In genomic region chr7:12686894-12687212, GRCh38 we compare ENCODE assay signal across 1 cellular context.
TF ChIP-seq lines count a peak whose summit lies in the region.

No MANE protein-coding gene starts in this region.

TF ChIP-seq in HEK293, 187 proteins besides CTCF, POLR2A, EP300 and RAD21 (continued from another document):
- TF ChIP-seq, protein P1, sequence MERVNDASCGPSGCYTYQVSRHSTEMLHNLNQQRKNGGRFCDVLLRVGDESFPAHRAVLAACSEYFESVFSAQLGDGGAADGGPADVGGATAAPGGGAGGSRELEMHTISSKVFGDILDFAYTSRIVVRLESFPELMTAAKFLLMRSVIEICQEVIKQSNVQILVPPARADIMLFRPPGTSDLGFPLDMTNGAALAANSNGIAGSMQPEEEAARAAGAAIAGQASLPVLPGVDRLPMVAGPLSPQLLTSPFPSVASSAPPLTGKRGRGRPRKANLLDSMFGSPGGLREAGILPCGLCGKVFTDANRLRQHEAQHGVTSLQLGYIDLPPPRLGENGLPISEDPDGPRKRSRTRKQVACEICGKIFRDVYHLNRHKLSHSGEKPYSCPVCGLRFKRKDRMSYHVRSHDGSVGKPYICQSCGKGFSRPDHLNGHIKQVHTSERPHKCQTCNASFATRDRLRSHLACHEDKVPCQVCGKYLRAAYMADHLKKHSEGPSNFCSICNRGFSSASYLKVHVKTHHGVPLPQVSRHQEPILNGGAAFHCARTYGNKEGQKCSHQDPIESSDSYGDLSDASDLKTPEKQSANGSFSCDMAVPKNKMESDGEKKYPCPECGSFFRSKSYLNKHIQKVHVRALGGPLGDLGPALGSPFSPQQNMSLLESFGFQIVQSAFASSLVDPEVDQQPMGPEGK (tag by site-specific recombination; IDR thresholded peaks at IDR 0.05) = 0 out of 2 replicates have a peak, but pooled peaks have one; percentile 47
- TF ChIP-seq, protein P2, sequence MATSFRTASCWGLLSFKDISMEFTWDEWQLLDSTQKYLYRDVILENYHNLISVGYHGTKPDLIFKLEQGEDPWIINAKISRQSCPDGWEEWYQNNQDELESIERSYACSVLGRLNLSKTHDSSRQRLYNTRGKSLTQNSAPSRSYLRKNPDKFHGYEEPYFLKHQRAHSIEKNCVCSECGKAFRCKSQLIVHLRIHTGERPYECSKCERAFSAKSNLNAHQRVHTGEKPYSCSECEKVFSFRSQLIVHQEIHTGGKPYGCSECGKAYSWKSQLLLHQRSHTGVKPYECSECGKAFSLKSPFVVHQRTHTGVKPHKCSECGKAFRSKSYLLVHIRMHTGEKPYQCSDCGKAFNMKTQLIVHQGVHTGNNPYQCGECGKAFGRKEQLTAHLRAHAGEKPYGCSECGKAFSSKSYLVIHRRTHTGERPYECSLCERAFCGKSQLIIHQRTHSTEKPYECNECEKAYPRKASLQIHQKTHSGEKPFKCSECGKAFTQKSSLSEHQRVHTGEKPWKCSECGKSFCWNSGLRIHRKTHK (tag by site-specific recombination; IDR thresholded peaks at IDR 0.05) = no peak
- no peak for TF ChIP-seq ZNF19 (tag by site-specific recombination; IDR thresholded peaks at IDR 0.05; ENCODE audit: low read depth)
- TF ChIP-seq SCRT1 (tag by site-specific recombination; IDR thresholded peaks at IDR 0.05; ENCODE audit: borderline replicate concordance) = no peak
- TF ChIP-seq KLF8 (tag by site-specific recombination; IDR thresholded peaks at IDR 0.05) = peak; percentile 29; the same call in 1 of the 2 replicates
- TF ChIP-seq ZNF792 (tag by site-specific recombination; IDR thresholded peaks at IDR 0.05) = no peak
- no peak for TF ChIP-seq ZNF473 (tag by site-specific recombination; IDR thresholded peaks at IDR 0.05)
- peak; percentile 90 for TF ChIP-seq ZNF121 (tag by site-specific recombination; IDR thresholded peaks at IDR 0.05)
- peak; percentile 16; the same call in 1 of the 2 replicates for TF ChIP-seq GLIS2 (tag by site-specific recombination; IDR thresholded peaks at IDR 0.05)
- no peak for TF ChIP-seq ZNF664 (tag by site-specific recombination; IDR thresholded peaks at IDR 0.05)
- TF ChIP-seq ZFHX2 (tag by site-specific recombination; conservative IDR thresholded peaks at IDR 0.05) = peak; percentile 79
- no peak for TF ChIP-seq TRIM28 (IDR thresholded peaks at IDR 0.05; ENCODE audit: borderline replicate concordance, low read length)
- TF ChIP-seq ZNF341 (tag by site-specific recombination; IDR thresholded peaks at IDR 0.05; ENCODE audit: low read depth) = peak; percentile 72
- TF ChIP-seq SALL2 (tag by site-specific recombination; IDR thresholded peaks at IDR 0.05; ENCODE audit: borderline replicate concordance) = no peak
- no peak for TF ChIP-seq ZNF350 (tag by site-specific recombination; IDR thresholded peaks at IDR 0.05)
- TF ChIP-seq ZNF670 (tag by site-specific recombination; IDR thresholded peaks at IDR 0.05; ENCODE audit: low read depth) = no peak
- TF ChIP-seq KLF9 (tag by site-specific recombination; IDR thresholded peaks at IDR 0.05; ENCODE audit: low read depth) = peak; percentile 72
- no peak for TF ChIP-seq ZNF610 (tag by site-specific recombination; IDR thresholded peaks at IDR 0.05; ENCODE audit: borderline replicate concordance)
- peak; percentile 76 for TF ChIP-seq KLF7 (tag by site-specific recombination; IDR thresholded peaks at IDR 0.05; ENCODE audit: borderline replicate concordance)
- no peak; the same call in 1 of the 2 replicates for TF ChIP-seq ZNF843 (tag by site-specific recombination; IDR thresholded peaks at IDR 0.05)
- TF ChIP-seq, protein P3, sequence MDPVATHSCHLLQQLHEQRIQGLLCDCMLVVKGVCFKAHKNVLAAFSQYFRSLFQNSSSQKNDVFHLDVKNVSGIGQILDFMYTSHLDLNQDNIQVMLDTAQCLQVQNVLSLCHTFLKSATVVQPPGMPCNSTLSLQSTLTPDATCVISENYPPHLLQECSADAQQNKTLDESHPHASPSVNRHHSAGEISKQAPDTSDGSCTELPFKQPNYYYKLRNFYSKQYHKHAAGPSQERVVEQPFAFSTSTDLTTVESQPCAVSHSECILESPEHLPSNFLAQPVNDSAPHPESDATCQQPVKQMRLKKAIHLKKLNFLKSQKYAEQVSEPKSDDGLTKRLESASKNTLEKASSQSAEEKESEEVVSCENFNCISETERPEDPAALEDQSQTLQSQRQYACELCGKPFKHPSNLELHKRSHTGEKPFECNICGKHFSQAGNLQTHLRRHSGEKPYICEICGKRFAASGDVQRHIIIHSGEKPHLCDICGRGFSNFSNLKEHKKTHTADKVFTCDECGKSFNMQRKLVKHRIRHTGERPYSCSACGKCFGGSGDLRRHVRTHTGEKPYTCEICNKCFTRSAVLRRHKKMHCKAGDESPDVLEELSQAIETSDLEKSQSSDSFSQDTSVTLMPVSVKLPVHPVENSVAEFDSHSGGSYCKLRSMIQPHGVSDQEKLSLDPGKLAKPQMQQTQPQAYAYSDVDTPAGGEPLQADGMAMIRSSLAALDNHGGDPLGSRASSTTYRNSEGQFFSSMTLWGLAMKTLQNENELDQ (tag by site-specific recombination; IDR thresholded peaks at IDR 0.05; ENCODE audit: low read depth) = no peak
- TF ChIP-seq ZNF777 (tag by site-specific recombination; IDR thresholded peaks at IDR 0.05; ENCODE audit: borderline replicate concordance) = 0 out of 2 replicates have a peak, but pooled peaks have one; percentile 47
- TF ChIP-seq, protein P4, sequence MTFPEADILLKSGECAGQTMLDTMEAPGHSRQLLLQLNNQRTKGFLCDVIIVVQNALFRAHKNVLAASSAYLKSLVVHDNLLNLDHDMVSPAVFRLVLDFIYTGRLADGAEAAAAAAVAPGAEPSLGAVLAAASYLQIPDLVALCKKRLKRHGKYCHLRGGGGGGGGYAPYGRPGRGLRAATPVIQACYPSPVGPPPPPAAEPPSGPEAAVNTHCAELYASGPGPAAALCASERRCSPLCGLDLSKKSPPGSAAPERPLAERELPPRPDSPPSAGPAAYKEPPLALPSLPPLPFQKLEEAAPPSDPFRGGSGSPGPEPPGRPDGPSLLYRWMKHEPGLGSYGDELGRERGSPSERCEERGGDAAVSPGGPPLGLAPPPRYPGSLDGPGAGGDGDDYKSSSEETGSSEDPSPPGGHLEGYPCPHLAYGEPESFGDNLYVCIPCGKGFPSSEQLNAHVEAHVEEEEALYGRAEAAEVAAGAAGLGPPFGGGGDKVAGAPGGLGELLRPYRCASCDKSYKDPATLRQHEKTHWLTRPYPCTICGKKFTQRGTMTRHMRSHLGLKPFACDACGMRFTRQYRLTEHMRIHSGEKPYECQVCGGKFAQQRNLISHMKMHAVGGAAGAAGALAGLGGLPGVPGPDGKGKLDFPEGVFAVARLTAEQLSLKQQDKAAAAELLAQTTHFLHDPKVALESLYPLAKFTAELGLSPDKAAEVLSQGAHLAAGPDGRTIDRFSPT (tag by site-specific recombination; IDR thresholded peaks at IDR 0.05) = peak; percentile 25; the same call in 1 of the 2 replicates
- TF ChIP-seq ZNF146 (tag by site-specific recombination; IDR thresholded peaks at IDR 0.05) = no peak
- no peak; the same call in 1 of the 2 replicates for TF ChIP-seq ZNF223 (tag by site-specific recombination; IDR thresholded peaks at IDR 0.05)
